8 cellular contexts compared by ENCODE assay signal in genomic region chr3:49940667-49941249, GRCh38. TPM values are rescaled to one million over a fixed set of nuclear protein-coding genes. Genes with fewer than 3 reads are reported as not detected.
DNase-seq lines count a peak whose midpoint lies in the region; ATAC-seq, FAIRE-seq and TF ChIP-seq lines count a peak whose summit lies in the region.

No MANE protein-coding gene starts in this region.

- H3K27ac ChIP-seq in kidney (ENCODE audit: low read depth in 2 of 2, low read length in 2 of 2): peak overlapping the region; percentile 92 to 97
- H3K27ac ChIP-seq in thymus (ENCODE audit: low read depth): peak overlapping the region; percentile 87

- no peak for ATAC-seq in activated T-helper 17 cell treated with anti-CD3 and anti-CD28 coated beads, Interleukin-2, amount 50 U/mL, for 72 hours (replicated peaks)
- ATAC-seq in GM19324 (IDR thresholded peaks at IDR 0.05; ENCODE audit: low FRiP score, unreplicated experiment): no peak

- 13% methylated on average over 23 of the region's 23 CpGs for WGBS in thymus

- FAIRE-seq in kidney (lab: Jason Lieb, UNC): no peak

- H3K9me3 ChIP-seq in kidney (ENCODE audit: control insufficient read depth in 1 of 2, low read length in 2 of 2): no peaks in the 10 kb centered on the region
- no peaks in the 10 kb centered on the region for H3K9me3 ChIP-seq in thymus (ENCODE audit: control insufficient read depth)

- H3K4me3 ChIP-seq in kidney (ENCODE audit: low read length in 2 of 2) (peak overlapping the region; percentile 71 to 89), thymus (ENCODE audit: low read length) (peak overlapping the region; percentile 62)

- peak overlapping the region; percentile 97 for H3K4me3 Mint-ChIP-seq in activated T-cell treated with anti-CD3 and anti-CD28 coated beads, Interleukin-2, amount 50 U/mL, for 24 hours
- H3K4me3 Mint-ChIP-seq in activated T-helper 17 cell treated with anti-CD3 and anti-CD28 coated beads, Interleukin-2, amount 50 U/mL, for 72 hours: peak overlapping the region; percentile 94

- no peak for DNase-seq in activated T-cell treated with anti-CD3 and anti-CD28 coated beads, Interleukin-2, amount 50 U/mL, for 24 hours
- DNase-seq in activated T-cell treated with anti-CD3 and anti-CD28 coated beads, Interleukin-2, amount 50 U/mL, for 48 hours: no peak
- DNase-seq in kidney (no peak), hepatic stellate cell (ENCODE audit: low spot score) (no peak), activated gamma-delta T cell (lab: John Stamatoyannopoulos, UW) (no peak)

- H3K4me1 ChIP-seq in kidney (ENCODE audit: control insufficient read depth in 1 of 2, insufficient read depth in 1 of 2, low read depth in 1 of 2, low read length in 2 of 2) (peaks cover 0 to 13% of the 10 kb centered on the region in 2 donors), thymus (ENCODE audit: control insufficient read depth, insufficient read depth, low read length) (peaks cover 5% of the 10 kb centered on the region)

- H3K9me3 Mint-ChIP-seq in activated T-cell treated with anti-CD3 and anti-CD28 coated beads, Interleukin-2, amount 50 U/mL, for 24 hours: peaks cover 2% of the 10 kb centered on the region
- no peaks in the 10 kb centered on the region for H3K9me3 Mint-ChIP-seq in activated T-helper 17 cell treated with anti-CD3 and anti-CD28 coated beads, Interleukin-2, amount 50 U/mL, for 72 hours

- H3K36me3 Mint-ChIP-seq in activated T-cell treated with anti-CD3 and anti-CD28 coated beads, Interleukin-2, amount 50 U/mL, for 24 hours (ENCODE audit: low read depth): peaks cover 40% of the 10 kb centered on the region
- H3K36me3 Mint-ChIP-seq in activated T-helper 17 cell treated with anti-CD3 and anti-CD28 coated beads, Interleukin-2, amount 50 U/mL, for 72 hours (ENCODE audit: low read depth): peaks cover 44% of the 10 kb centered on the region

- intact Hi-C loops in kidney (cut with DNase I): no loop called here

- H3K9ac ChIP-seq in kidney (ENCODE audit: low read length in 2 of 2): peak overlapping the region; percentile 77 to 93

- H3K36me3 ChIP-seq in kidney (ENCODE audit: control insufficient read depth in 1 of 2, insufficient read depth in 2 of 2, low read length in 2 of 2) (no peaks in the 10 kb centered on the region), thymus (ENCODE audit: control insufficient read depth, insufficient read depth) (peaks cover 2% of the 10 kb centered on the region)

- no peaks in the 10 kb centered on the region for H3K27me3 Mint-ChIP-seq in activated T-cell treated with anti-CD3 and anti-CD28 coated beads, Interleukin-2, amount 50 U/mL, for 24 hours
- H3K27me3 Mint-ChIP-seq in activated T-helper 17 cell treated with anti-CD3 and anti-CD28 coated beads, Interleukin-2, amount 50 U/mL, for 72 hours: no peaks in the 10 kb centered on the region

- H3K4me1 Mint-ChIP-seq in activated T-cell treated with anti-CD3 and anti-CD28 coated beads, Interleukin-2, amount 50 U/mL, for 24 hours (ENCODE audit: low read depth): peaks cover 39% of the 10 kb centered on the region
- H3K4me1 Mint-ChIP-seq in activated T-helper 17 cell treated with anti-CD3 and anti-CD28 coated beads, Interleukin-2, amount 50 U/mL, for 72 hours: peaks cover 11% of the 10 kb centered on the region

- no peaks in the 10 kb centered on the region for H3K27me3 ChIP-seq in thymus (ENCODE audit: control insufficient read depth, insufficient read depth)

- no peak for TF ChIP-seq CTCF in kidney (IDR thresholded peaks at IDR 0.05; ENCODE audit: borderline replicate concordance, extremely low read depth, insufficient read depth)

- peak overlapping the region; percentile 98 for H3K27ac Mint-ChIP-seq in activated T-cell treated with anti-CD3 and anti-CD28 coated beads, Interleukin-2, amount 50 U/mL, for 24 hours
- peak overlapping the region; percentile 95 for H3K27ac Mint-ChIP-seq in activated T-helper 17 cell treated with anti-CD3 and anti-CD28 coated beads, Interleukin-2, amount 50 U/mL, for 72 hours

RNA-seq across cellular contexts. Expression of gene RBM6, which starts 0.8 kb away (rescaled TPM):
- 10 to 100 TPM; 75.5 to 88.4 TPM for total RNA-seq in activated T-helper 17 cell treated with anti-CD3 and anti-CD28 coated beads, Interleukin-2, amount 50 U/mL, for 72 hours
- 90.0 TPM for total RNA-seq in kidney
- polyA plus RNA-seq in kidney (ENCODE audit: insufficient read depth, low read depth, low replicate concordance) (72.0 TPM), thymus (343 TPM)

RNA-seq across cellular contexts. Expression of gene MON1A, which starts 11.1 kb away (rescaled TPM):
- 10 to 100 TPM in 1 of 2 donors, 1 to 10 TPM in 1; 4.6 to 15.8 TPM for total RNA-seq in activated T-helper 17 cell treated with anti-CD3 and anti-CD28 coated beads, Interleukin-2, amount 50 U/mL, for 72 hours
- 7.4 TPM for total RNA-seq in kidney
- polyA plus RNA-seq in kidney (ENCODE audit: insufficient read depth, low read depth, low replicate concordance) (16.4 TPM), thymus (6.9 TPM)

RNA-seq across cellular contexts. Expression of gene MST1R, which starts 37.1 kb away (rescaled TPM):
- under 1 TPM; 0.74 to 0.84 TPM for total RNA-seq in activated T-helper 17 cell treated with anti-CD3 and anti-CD28 coated beads, Interleukin-2, amount 50 U/mL, for 72 hours
- total RNA-seq in kidney: 29.6 TPM
- polyA plus RNA-seq in kidney (ENCODE audit: insufficient read depth, low read depth, low replicate concordance) (0.30 TPM), thymus (25.3 TPM)

Comparison
In these comparisons a context has a peak if more than half of its experiments do, and no peak if none do; other contexts are left out.
1. RNA of gene MST1R, which starts 37.1 kb away (total RNA-seq): 29.6 TPM in kidney (single experiment); 0.74 to 0.84 TPM in activated T-helper 17 cell treated with anti-CD3 and anti-CD28 coated beads, Interleukin-2, amount 50 U/mL, for 72 hours; every median in the first group is over 10 times any median in the second.